Comparison of ENCODE assay signal across 18 cellular contexts in the genomic region with DNA sequence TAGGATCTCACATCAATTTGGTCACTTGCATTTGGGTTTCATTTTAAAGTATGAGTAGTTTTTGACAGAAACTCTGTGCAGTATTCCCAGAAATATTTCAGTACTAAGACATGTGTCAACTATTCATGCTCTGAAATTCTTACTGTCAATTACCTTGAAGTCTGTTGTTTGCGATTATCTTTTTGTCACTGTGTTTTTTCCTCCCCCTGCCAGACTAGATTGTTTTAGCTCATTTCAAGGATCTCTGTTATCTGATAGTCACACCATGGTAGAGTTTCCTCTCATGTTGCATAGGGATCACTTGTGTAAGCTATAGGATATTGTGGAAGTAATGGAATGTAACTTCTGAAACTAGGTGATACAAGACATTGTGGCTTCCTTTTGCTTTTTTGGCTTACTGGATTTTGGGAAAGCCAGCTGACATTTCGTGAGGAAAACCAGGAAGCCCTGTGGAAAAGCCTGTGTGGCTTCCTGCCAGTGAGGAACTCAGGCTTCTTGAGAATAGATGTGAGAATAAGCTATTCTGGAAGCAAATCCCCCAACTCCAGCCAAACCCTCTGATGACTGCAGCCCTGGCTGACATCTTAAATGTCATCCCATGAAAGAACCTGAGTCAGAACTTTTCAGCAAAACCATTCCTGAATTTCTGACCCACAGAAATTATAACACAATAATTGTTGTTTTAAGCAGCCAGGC.
DNase-seq lines count a peak whose midpoint lies in the region; ATAC-seq and TF ChIP-seq lines count a peak whose summit lies in the region.
"Had no signal": no experiment of that assay in that cellular context is flagged by ENCODE, and none has a peak within 500 bp of the region (broad histone marks: within the 10 kb centered on the region; RNA-seq: fewer than 3 reads in every experiment).

No MANE protein-coding gene starts in this region.

- no peak overlapping the region for H3K27ac ChIP-seq in left ventricle myocardium inferior (replicated peaks)
- no peak overlapping the region for H3K27ac ChIP-seq in uterus
- H3K27ac ChIP-seq: 22Rv1, C4-2B, Peyer's patch had no signal

- H3K36me3 ChIP-seq in left ventricle myocardium inferior (no peaks in the 10 kb centered on the region), uterus (no peaks in the 10 kb centered on the region)
- H3K36me3 ChIP-seq: Peyer's patch had no signal

- H3K4me1 ChIP-seq in left ventricle myocardium inferior (no peaks in the 10 kb centered on the region), uterus (no peaks in the 10 kb centered on the region)
- H3K4me1 ChIP-seq: Peyer's patch had no signal

- no peak for TF ChIP-seq CTCF in left ventricle myocardium inferior (IDR thresholded peaks at IDR 0.05; ENCODE audit: borderline replicate concordance)
- no peak for TF ChIP-seq CTCF in uterus (IDR thresholded peaks at IDR 0.05)
- TF ChIP-seq CTCF in GM10266 (IDR thresholded peaks at IDR 0.05; ENCODE audit: control insufficient read depth, insufficient read depth, low read depth, missing control alignments): no peak

- no peak overlapping the region for H3K4me3 ChIP-seq in left ventricle myocardium inferior
- H3K4me3 ChIP-seq in uterus: no peak overlapping the region
- H3K4me3 ChIP-seq: Peyer's patch had no signal

- H3K27me3 ChIP-seq in left ventricle myocardium inferior (ENCODE audit: low read depth) (no peaks in the 10 kb centered on the region), uterus (peaks cover 0 to 3% of the 10 kb centered on the region in 2 donors)
- H3K27me3 ChIP-seq: Peyer's patch had no signal

- ATAC-seq in Right ventricle myocardium inferior: peak; percentile 72
- no peak for ATAC-seq in left ventricle myocardium superior

- TF ChIP-seq POLR2A in uterus (IDR thresholded peaks at IDR 0.05): no peak

- intact Hi-C loops in Right ventricle myocardium inferior (cut with DNase I) (no loop called here), left ventricle myocardium inferior (cut with micrococcal nuclease) (no loop called here), left ventricle myocardium superior (cut with micrococcal nuclease) (no loop called here), uterus (cut with DNase I; ENCODE audit: low total_unique reads) (no loop called here)

- DNase-seq in Right ventricle myocardium inferior (ENCODE audit: missing footprints) (no peak), left ventricle myocardium inferior (no peak), left ventricle myocardium superior (peak; percentile 31), myocyte (ENCODE audit: low read depth) (peak; percentile 5), uterus (peak; percentile 17 to 70), GM10266 (ENCODE audit: extremely low spot score) (no peak), DMS 273 (lab: John Stamatoyannopoulos, UW; ENCODE audit: unreplicated experiment) (no peak), H4 (ENCODE audit: low spot score) (no peak)
- DNase-seq: AML-193, DMS79, H7, HFFc6, NCI-H1105 treated with DMSO at 0.1 percent for 48 hours, NCI-H1694, Peyer's patch, SHP77 had no signal

- H3K9me3 ChIP-seq in left ventricle myocardium inferior (replicated peaks) (peaks cover 5% of the 10 kb centered on the region), uterus (no peaks in the 10 kb centered on the region)
- H3K9me3 ChIP-seq: Peyer's patch had no signal

Comparison
In these comparisons a context has a peak if more than half of its experiments do, and no peak if none do; other contexts are left out.
1. DNase-seq: peak in left ventricle myocardium superior (single experiment), myocyte (single experiment) and uterus (2 of 2); none in Right ventricle myocardium inferior (single experiment), left ventricle myocardium inferior (single experiment), GM10266 (single experiment), DMS 273 (single experiment) and H4 (single experiment).